Comparison of ENCODE assay signal across 2 cellular contexts in genomic region chr1:64235133-64235532, GRCh38.
TF ChIP-seq lines count a peak whose summit lies in the region.

No MANE protein-coding gene starts in this region.

TF ChIP-seq in IMR-90, 13 proteins besides CTCF, POLR2A, EP300 and RAD21:
- no peak for TF ChIP-seq SMC3 (IDR thresholded peaks at IDR 0.05; ENCODE audit: low read depth, low read length)
- TF ChIP-seq CEBPB (IDR thresholded peaks at IDR 0.05; ENCODE audit: low read depth, low read length), result peak; percentile 86

TF ChIP-seq in K562, 482 proteins besides CTCF, POLR2A, EP300 and RAD21:
- TF ChIP-seq ZBTB26 (CRISPR knock-in tag; IDR thresholded peaks at IDR 0.05), result no peak
- TF ChIP-seq CEBPB (tag; IDR thresholded peaks at IDR 0.05), result peak; percentile 48; the same call in 1 of the 2 replicates
